8 cellular contexts compared by ENCODE assay signal in genomic region chr6:29651413-29652197, GRCh38. TPM values are rescaled to one million over a fixed set of nuclear protein-coding genes. Genes with fewer than 3 reads are reported as not detected.
DNase-seq lines count a peak whose midpoint lies in the region; ATAC-seq, FAIRE-seq and TF ChIP-seq lines count a peak whose summit lies in the region.

No MANE protein-coding gene starts in this region.

- BruUV-seq in K562 (replicated peaks; lab: Mats Ljungman, UMichigan), result no TSS peak

- H4K20me1 ChIP-seq in K562 (replicated peaks; ENCODE audit: control insufficient read depth, insufficient read depth, low read length), result no peaks in the 10 kb centered on the region

- DNase-seq in NCI-H510A treated with DMSO at 0.1 percent for 48 hours (lab: John Stamatoyannopoulos, UW) (peak; percentile 24), NCI-H510A (lab: John Stamatoyannopoulos, UW) (no peak), NCI-H1694 treated with DMSO at 0.1 percent for 48 hours (lab: John Stamatoyannopoulos, UW) (peak; percentile 48), K562 (ENCODE audit: extremely low read depth in 1 of 4, low spot score in 3 of 4) (peak in 3 of 4 experiments; percentile 31 to 54 (median 47)), mesothelial cell of epicardium (ENCODE audit: low spot score in 2 of 2, unreplicated experiment in 2 of 2) (no peak)
- no peak for DNase-seq in stimulated activated CD4-positive, alpha-beta T cell treated with anti-CD3 and anti-CD28 coated beads, Interleukin-4, amount 100 ng/mL, for 1 hour
- DNase-seq in activated T-helper 2 cell treated with anti-CD3 and anti-CD28 coated beads, Interferon-gamma antibody, Interleukin-2, Interleukin-4, amounts not matched to agents 10 μg/mL and 5 μg/mL and 100 μg/mL, durations not matched to agents 14 hours and 24 hours and 36 hours (ENCODE audit: low spot score), result no peak

- no peak overlapping the region for H3K4me2 ChIP-seq in K562 (ENCODE audit: insufficient read depth, low read length)

- H3K9ac ChIP-seq in K562 (ENCODE audit: insufficient read depth in 1 of 2, low read depth in 2 of 2, low read length in 2 of 2), result no peak overlapping the region

- no peak for TF ChIP-seq EP300 in K562 (IDR thresholded peaks at IDR 0.05; ENCODE audit: low read length)

- H3K27me3 Mint-ChIP-seq in mesothelial cell of epicardium (ENCODE audit: low read depth), result peaks cover 1% of the 10 kb centered on the region
- peaks cover 11% of the 10 kb centered on the region for H3K27me3 Mint-ChIP-seq in activated T-helper 2 cell treated with anti-CD3 and anti-CD28 coated beads, Interferon-gamma antibody, Interleukin-2, Interleukin-4, amounts not matched to agents 10 μg/mL and 5 μg/mL and 100 μg/mL, durations not matched to agents 14 hours and 24 hours and 36 hours (ENCODE audit: low read depth)

- ATAC-seq in K562, result peak; percentile 33
- no peak for ATAC-seq in HG03159 (IDR thresholded peaks at IDR 0.05; ENCODE audit: unreplicated experiment)

- TF ChIP-seq CTCF in K562 (IDR thresholded peaks at IDR 0.05 in 2 of 3, conservative IDR thresholded peaks at IDR 0.05 in 1 of 3; ENCODE audit: insufficient read depth in 2 of 3, low read depth in 1 of 3, low read length in 3 of 3) (peak; percentile 59 to 73 (median 60)), mesothelial cell of epicardium (IDR thresholded peaks at IDR 0.05; ENCODE audit: unreplicated experiment) (peak; percentile 73)

- no peaks in the 10 kb centered on the region for H3K36me3 ChIP-seq in K562 (ENCODE audit: control insufficient read depth, insufficient read depth, low read length)

- H3K4me3 ChIP-seq in K562, result no peak overlapping the region

- peaks cover 7% of the 10 kb centered on the region for H3K4me1 Mint-ChIP-seq in mesothelial cell of epicardium
- H3K4me1 Mint-ChIP-seq in activated T-helper 2 cell treated with anti-CD3 and anti-CD28 coated beads, Interferon-gamma antibody, Interleukin-2, Interleukin-4, amounts not matched to agents 10 μg/mL and 5 μg/mL and 100 μg/mL, durations not matched to agents 14 hours and 24 hours and 36 hours (ENCODE audit: low read depth), result peaks cover 7% of the 10 kb centered on the region

- POLR2A ChIA-PET in K562 (lab: Yijun Ruan, JAX), result no interaction called here

- H3K27me3 ChIP-seq in K562 (ENCODE audit: control insufficient read depth in 2 of 2, insufficient read depth in 2 of 2, low read length in 2 of 2), result peaks cover 11 to 21% of the 10 kb centered on the region in 2 experiments; a peak in 4 of 5 replicates

- no peak overlapping the region for H3K27ac Mint-ChIP-seq in mesothelial cell of epicardium
- H3K27ac Mint-ChIP-seq in activated T-helper 2 cell treated with anti-CD3 and anti-CD28 coated beads, Interferon-gamma antibody, Interleukin-2, Interleukin-4, amounts not matched to agents 10 μg/mL and 5 μg/mL and 100 μg/mL, durations not matched to agents 14 hours and 24 hours and 36 hours, result no peak overlapping the region

- no peak for TF ChIP-seq POLR2A in K562 (conservative IDR thresholded peaks at IDR 0.05)

- H3K4me3 Mint-ChIP-seq in mesothelial cell of epicardium, result no peak overlapping the region
- no peak overlapping the region for H3K4me3 Mint-ChIP-seq in activated T-helper 2 cell treated with anti-CD3 and anti-CD28 coated beads, Interferon-gamma antibody, Interleukin-2, Interleukin-4, amounts not matched to agents 10 μg/mL and 5 μg/mL and 100 μg/mL, durations not matched to agents 14 hours and 24 hours and 36 hours (ENCODE audit: low read depth)

- no peak overlapping the region for H3K27ac ChIP-seq in K562 (ENCODE audit: extremely low read depth, low read depth, low read length)

- CTCF ChIA-PET in K562 (lab: Yijun Ruan, JAX; ENCODE audit: low intra/inter-chr PET ratio), result interaction anchor here (0.6 to 1.1 kb wide), 3 partner anchors 35 to 183 kb away, joined by 3 to 6 read pairs (median 3); no protein-coding TSS in a partner anchor

- H3K9me3 ChIP-seq in K562 (replicated peaks; ENCODE audit: control insufficient read depth, insufficient read depth, low read depth, low read length), result no peaks in the 10 kb centered on the region

- intact Hi-C loops in K562 (cut with micrococcal nuclease), result loop anchor here (2.0 to 5.0 kb wide), 3 partner anchors 19 to 214 kb away; partner anchors contain the start of genes GABBR1 and OR10C1
- intact Hi-C loops in activated T-helper 2 cell treated with anti-CD3 and anti-CD28 coated beads, Interferon-gamma antibody, Interleukin-2, Interleukin-4, amounts not matched to agents 10 μg/mL and 5 μg/mL and 100 μg/mL, durations not matched to agents 14 hours and 24 hours and 36 hours (cut with micrococcal nuclease), result loop anchor here (5.0 to 10.0 kb wide), 2 partner anchors 73 to 181 kb away; partner anchors contain the start of gene HLA-F

- H3K9me3 Mint-ChIP-seq in mesothelial cell of epicardium, result no peaks in the 10 kb centered on the region
- H3K9me3 Mint-ChIP-seq in activated T-helper 2 cell treated with anti-CD3 and anti-CD28 coated beads, Interferon-gamma antibody, Interleukin-2, Interleukin-4, amounts not matched to agents 10 μg/mL and 5 μg/mL and 100 μg/mL, durations not matched to agents 14 hours and 24 hours and 36 hours, result no peaks in the 10 kb centered on the region

- peak in 1 of 2 experiments; percentile 49; a peak in 2 of 4 replicates for TF ChIP-seq RAD21 in K562 (CRISPR knock-in tag; conservative IDR thresholded peaks at IDR 0.05 in 1 of 2, IDR thresholded peaks at IDR 0.05 in 1 of 2)

- in situ Hi-C loops in K562 (cut with MboI), result no loop called here

- no peaks in the 10 kb centered on the region for H3K36me3 Mint-ChIP-seq in mesothelial cell of epicardium
- H3K36me3 Mint-ChIP-seq in activated T-helper 2 cell treated with anti-CD3 and anti-CD28 coated beads, Interferon-gamma antibody, Interleukin-2, Interleukin-4, amounts not matched to agents 10 μg/mL and 5 μg/mL and 100 μg/mL, durations not matched to agents 14 hours and 24 hours and 36 hours (ENCODE audit: low read depth), result no peaks in the 10 kb centered on the region

- 29% methylated on average over 5 of the region's 8 CpGs for WGBS in K562 (ENCODE audit: insufficient coverage, low coverage, missing lambda C conversion rate)

- H3K79me2 ChIP-seq in K562 (ENCODE audit: control insufficient read depth, insufficient read depth, low read length), result no peaks in the 10 kb centered on the region

- FAIRE-seq in K562 (lab: Jason Lieb, UNC), result peak; percentile 6

- H3K4me1 ChIP-seq in K562 (replicated peaks in 1 of 2; ENCODE audit: control insufficient read depth in 2 of 2, insufficient read depth in 2 of 2, low read length in 2 of 2), result peaks cover 0 to 3% of the 10 kb centered on the region in 2 experiments; a peak in 2 of 5 replicates

- no peaks in the 10 kb centered on the region for H3K9me1 ChIP-seq in K562 (ENCODE audit: control insufficient read depth, insufficient read depth, low read length)

- H2AFZ ChIP-seq in K562 (ENCODE audit: low read depth, low read length), result 0 out of 2 replicates have a peak overlapping the region, but pooled peaks have one; percentile 22

RNA-seq across cellular contexts. Expression of gene MOG, which starts 5.3 kb away (rescaled TPM):
- 0.48 TPM in 1 of 2 replicates, not detected in the other for total RNA-seq in K562 (2011; cell fraction: chromatin; rRNA removed; ENCODE audit: low replicate concordance)
- total RNA-seq in K562 (2011; cell fraction: nucleolus; rRNA removed), result not detected in 2 replicates
- 0.15 TPM in 1 of 2 replicates, not detected in the other for total RNA-seq in K562 (2011; cell fraction: nucleoplasm; rRNA removed)
- total RNA-seq in K562 (2014; rRNA removed) (not detected in 2 replicates), K562 (2014; rRNA removed; fragmentation: Illumina TruSeq; extraction: Trizol) (not detected in 2 replicates), K562 (2015; rRNA removed; fragmentation: Illumina TruSeq; extraction: Trizol) (not detected in 2 replicates), K562 (2021) (not detected in 2 replicates), mesothelial cell of epicardium (0.65 to 1.4 TPM (median 0.82 TPM) in 3 replicates)
- polyA plus RNA-seq in K562 (2011; rRNA removed) (not detected in 2 replicates), K562 (2014; fragmentation: Illumina TruSeq; extraction: Trizol) (not detected in 2 replicates), K562 (2014; fragmentation: Nextera tagmentation; extraction: Ambion mirVana) (not detected), K562 (2014; rRNA removed) (not detected in 2 replicates)
- not detected in 2 replicates for polyA plus RNA-seq in K562 (2011; cell fraction: cytosol; rRNA removed)
- polyA plus RNA-seq in K562 (2011; cell fraction: nucleus; rRNA removed), result not detected in 2 replicates
- not detected in 2 replicates for polyA plus RNA-seq in K562 (2012)
- not detected in 2 replicates for polyA minus RNA-seq in K562 (2011; rRNA and poly(A)+ RNA removed)
- not detected in 2 replicates for polyA minus RNA-seq in K562 (2011; cell fraction: cytosol; rRNA and poly(A)+ RNA removed)
- not detected in 2 replicates for polyA minus RNA-seq in K562 (2011; cell fraction: nucleus; rRNA and poly(A)+ RNA removed)
- total RNA-seq in activated T-helper 2 cell treated with anti-CD3 and anti-CD28 coated beads, Interferon-gamma antibody, Interleukin-2, Interleukin-4, amounts not matched to agents 10 μg/mL and 5 μg/mL and 100 μg/mL, durations not matched to agents 14 hours and 24 hours and 36 hours, result not detected in 2 replicates

RNA-seq across cellular contexts. Expression of gene GABBR1, which starts 18.6 kb away (rescaled TPM):
- total RNA-seq in K562 (2011; cell fraction: chromatin; rRNA removed; ENCODE audit: low replicate concordance), result 315 and 347 TPM in 2 replicates
- total RNA-seq in K562 (2011; cell fraction: nucleolus; rRNA removed), result 122 and 127 TPM in 2 replicates
- total RNA-seq in K562 (2011; cell fraction: nucleoplasm; rRNA removed), result 213 and 355 TPM in 2 replicates
- 8.4 and 13.8 TPM in 2 replicates for total RNA-seq in K562 (2014; rRNA removed)
- total RNA-seq in K562 (2014; rRNA removed; fragmentation: Illumina TruSeq; extraction: Trizol), result 13.8 and 18.0 TPM in 2 replicates
- 20.8 and 24.1 TPM in 2 replicates for total RNA-seq in K562 (2015; rRNA removed; fragmentation: Illumina TruSeq; extraction: Trizol)
- 32.0 and 43.6 TPM in 2 replicates for total RNA-seq in K562 (2021)
- polyA plus RNA-seq in K562 (2011; rRNA removed), result 32.0 and 38.1 TPM in 2 replicates
- 26.4 and 34.1 TPM in 2 replicates for polyA plus RNA-seq in K562 (2011; cell fraction: cytosol; rRNA removed)
- polyA plus RNA-seq in K562 (2011; cell fraction: nucleus; rRNA removed), result 333 and 428 TPM in 2 replicates
- polyA plus RNA-seq in K562 (2012), result 38.3 and 56.3 TPM in 2 replicates
- 30.7 and 39.5 TPM in 2 replicates for polyA plus RNA-seq in K562 (2014; fragmentation: Illumina TruSeq; extraction: Trizol)
- polyA plus RNA-seq in K562 (2014; fragmentation: Nextera tagmentation; extraction: Ambion mirVana), result 1 to 10 TPM; 2.2 to 2.4 TPM
- 42.1 and 48.3 TPM in 2 replicates for polyA plus RNA-seq in K562 (2014; rRNA removed)
- 28.2 and 30.1 TPM in 2 replicates for polyA minus RNA-seq in K562 (2011; rRNA and poly(A)+ RNA removed)
- 8.6 and 13.7 TPM in 2 replicates for polyA minus RNA-seq in K562 (2011; cell fraction: cytosol; rRNA and poly(A)+ RNA removed)
- 61.4 and 72.4 TPM in 2 replicates for polyA minus RNA-seq in K562 (2011; cell fraction: nucleus; rRNA and poly(A)+ RNA removed)
- total RNA-seq in mesothelial cell of epicardium, result 130 to 138 TPM (median 134 TPM) in 3 replicates
- 17.0 and 21.1 TPM in 2 replicates for total RNA-seq in activated T-helper 2 cell treated with anti-CD3 and anti-CD28 coated beads, Interferon-gamma antibody, Interleukin-2, Interleukin-4, amounts not matched to agents 10 μg/mL and 5 μg/mL and 100 μg/mL, durations not matched to agents 14 hours and 24 hours and 36 hours

RNA-seq across cellular contexts. Expression of gene ZFP57, which starts 29.3 kb away (rescaled TPM):
- total RNA-seq in K562 (2011; cell fraction: chromatin; rRNA removed; ENCODE audit: low replicate concordance), result 0.14 TPM in 1 of 2 replicates, not detected in the other
- not detected in 2 replicates for total RNA-seq in K562 (2011; cell fraction: nucleolus; rRNA removed)
- not detected in 2 replicates for total RNA-seq in K562 (2011; cell fraction: nucleoplasm; rRNA removed)
- 0.20 and 0.23 TPM in 2 replicates for total RNA-seq in K562 (2014; rRNA removed)
- 0.13 and 0.22 TPM in 2 replicates for total RNA-seq in K562 (2014; rRNA removed; fragmentation: Illumina TruSeq; extraction: Trizol)
- total RNA-seq in K562 (2015; rRNA removed; fragmentation: Illumina TruSeq; extraction: Trizol), result 0.07 TPM in 1 of 2 replicates, not detected in the other
- total RNA-seq in K562 (2021), result 0.13 TPM in 2 replicates
- 0.04 TPM in 1 of 2 replicates, not detected in the other for polyA plus RNA-seq in K562 (2011; rRNA removed)
- not detected in 2 replicates for polyA plus RNA-seq in K562 (2011; cell fraction: cytosol; rRNA removed)
- polyA plus RNA-seq in K562 (2011; cell fraction: nucleus; rRNA removed), result not detected in 2 replicates
- 0.05 and 0.15 TPM in 2 replicates for polyA plus RNA-seq in K562 (2012)
- 0.10 and 0.28 TPM in 2 replicates for polyA plus RNA-seq in K562 (2014; fragmentation: Illumina TruSeq; extraction: Trizol)
- polyA plus RNA-seq in K562 (2014; fragmentation: Nextera tagmentation; extraction: Ambion mirVana), result under 1 TPM; 0.07 to 0.11 TPM
- 0.09 and 0.28 TPM in 2 replicates for polyA plus RNA-seq in K562 (2014; rRNA removed)
- polyA minus RNA-seq in K562 (2011; rRNA and poly(A)+ RNA removed), result not detected in 2 replicates
- not detected in 2 replicates for polyA minus RNA-seq in K562 (2011; cell fraction: cytosol; rRNA and poly(A)+ RNA removed)
- not detected in 2 replicates for polyA minus RNA-seq in K562 (2011; cell fraction: nucleus; rRNA and poly(A)+ RNA removed)
- total RNA-seq in mesothelial cell of epicardium, result 0.11 TPM in 2 of 3 replicates, not detected in the other
- total RNA-seq in activated T-helper 2 cell treated with anti-CD3 and anti-CD28 coated beads, Interferon-gamma antibody, Interleukin-2, Interleukin-4, amounts not matched to agents 10 μg/mL and 5 μg/mL and 100 μg/mL, durations not matched to agents 14 hours and 24 hours and 36 hours, result 2.6 and 3.0 TPM in 2 replicates

Comparison
In these comparisons a context has a peak if more than half of its experiments do, and no peak if none do; other contexts are left out.
1. DNase-seq: peak in NCI-H510A treated with DMSO at 0.1 percent for 48 hours (single experiment), NCI-H1694 treated with DMSO at 0.1 percent for 48 hours (single experiment) and K562 (3 of 4); none in NCI-H510A (single experiment), mesothelial cell of epicardium (0 of 2), stimulated activated CD4-positive, alpha-beta T cell treated with anti-CD3 and anti-CD28 coated beads, Interleukin-4, amount 100 ng/mL, for 1 hour (single experiment) and activated T-helper 2 cell treated with anti-CD3 and anti-CD28 coated beads, Interferon-gamma antibody, Interleukin-2, Interleukin-4, amounts not matched to agents 10 μg/mL and 5 μg/mL and 100 μg/mL, durations not matched to agents 14 hours and 24 hours and 36 hours (single experiment).